1 cellular context compared by ENCODE assay signal in the genomic region with DNA sequence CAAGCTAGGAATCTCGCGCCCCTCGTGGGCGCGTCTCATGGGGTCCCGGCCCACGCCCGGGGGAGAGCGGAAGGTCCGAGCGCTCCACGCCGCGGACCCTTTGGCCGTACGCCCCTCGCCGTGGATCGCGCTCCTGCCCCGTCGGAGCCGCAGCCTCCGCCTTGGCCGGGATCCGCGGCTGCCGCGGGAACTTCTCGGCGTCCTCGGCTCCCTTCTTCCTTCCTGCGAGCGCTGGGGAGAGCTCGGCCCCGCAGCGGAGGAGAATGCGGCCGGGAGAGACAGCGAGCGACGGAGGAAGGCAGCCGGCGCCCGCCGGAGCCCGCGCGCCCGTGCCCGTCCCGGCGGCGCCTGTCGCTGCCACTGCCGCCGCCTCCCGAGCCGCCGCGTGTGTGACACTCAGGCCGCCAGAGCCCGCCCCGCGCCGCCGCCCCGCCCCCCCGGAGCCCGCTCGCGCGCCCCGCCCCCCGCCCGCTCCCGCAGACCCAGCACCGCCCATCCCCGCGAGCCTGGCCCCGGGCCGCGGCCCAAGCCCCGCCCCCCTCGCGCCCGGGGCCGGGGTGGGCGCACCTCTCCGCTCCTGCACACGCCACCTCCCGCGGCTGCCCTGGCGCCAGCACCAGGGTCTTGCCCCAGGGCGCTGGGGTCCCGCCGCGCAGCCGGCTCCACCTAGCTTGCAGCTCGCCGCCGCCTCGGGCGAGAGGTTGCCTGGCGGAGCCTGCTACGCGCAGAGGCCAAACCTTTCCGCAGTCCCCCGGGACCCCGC.
TF ChIP-seq lines count a peak whose summit lies in the region.

A gene with protein sequence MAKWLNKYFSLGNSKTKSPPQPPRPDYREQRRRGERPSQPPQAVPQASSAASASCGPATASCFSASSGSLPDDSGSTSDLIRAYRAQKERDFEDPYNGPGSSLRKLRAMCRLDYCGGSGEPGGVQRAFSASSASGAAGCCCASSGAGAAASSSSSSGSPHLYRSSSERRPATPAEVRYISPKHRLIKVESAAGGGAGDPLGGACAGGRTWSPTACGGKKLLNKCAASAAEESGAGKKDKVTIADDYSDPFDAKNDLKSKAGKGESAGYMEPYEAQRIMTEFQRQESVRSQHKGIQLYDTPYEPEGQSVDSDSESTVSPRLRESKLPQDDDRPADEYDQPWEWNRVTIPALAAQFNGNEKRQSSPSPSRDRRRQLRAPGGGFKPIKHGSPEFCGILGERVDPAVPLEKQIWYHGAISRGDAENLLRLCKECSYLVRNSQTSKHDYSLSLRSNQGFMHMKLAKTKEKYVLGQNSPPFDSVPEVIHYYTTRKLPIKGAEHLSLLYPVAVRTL (minus strand): TSS at position 362 of the 763 bp plus-strand sequence. CDS start 582 bp downstream, outside the sequence.

TF ChIP-seq in HepG2, 621 proteins besides CTCF, POLR2A, EP300 and RAD21 (continued from another document and continues in another):
- 0 out of 2 replicates have a peak, but pooled peaks have one; percentile 32 for TF ChIP-seq ISL2 (CRISPR knock-in tag; IDR thresholded peaks at IDR 0.05)
- no peak for TF ChIP-seq FOXA1 (IDR thresholded peaks at IDR 0.05)
- no peak for TF ChIP-seq FOXA1 (CRISPR knock-in tag; IDR thresholded peaks at IDR 0.05)
- 0 out of 2 replicates have a peak, but pooled peaks have one; percentile 31 for TF ChIP-seq UBTF (CRISPR knock-in tag; IDR thresholded peaks at IDR 0.05)
- TF ChIP-seq PAF1 (CRISPR knock-in tag; IDR thresholded peaks at IDR 0.05) = no peak
- TF ChIP-seq IRF9 (CRISPR knock-in tag; IDR thresholded peaks at IDR 0.05; ENCODE audit: borderline replicate concordance) = 0 out of 2 replicates have a peak, but pooled peaks have one; percentile 8
- no peak for TF ChIP-seq CENPX (CRISPR knock-in tag; IDR thresholded peaks at IDR 0.05)
- TF ChIP-seq ZBTB21 (CRISPR knock-in tag; IDR thresholded peaks at IDR 0.05) = no peak
- no peak for TF ChIP-seq ZNF503 (CRISPR knock-in tag; IDR thresholded peaks at IDR 0.05)
- TF ChIP-seq, protein P1, sequence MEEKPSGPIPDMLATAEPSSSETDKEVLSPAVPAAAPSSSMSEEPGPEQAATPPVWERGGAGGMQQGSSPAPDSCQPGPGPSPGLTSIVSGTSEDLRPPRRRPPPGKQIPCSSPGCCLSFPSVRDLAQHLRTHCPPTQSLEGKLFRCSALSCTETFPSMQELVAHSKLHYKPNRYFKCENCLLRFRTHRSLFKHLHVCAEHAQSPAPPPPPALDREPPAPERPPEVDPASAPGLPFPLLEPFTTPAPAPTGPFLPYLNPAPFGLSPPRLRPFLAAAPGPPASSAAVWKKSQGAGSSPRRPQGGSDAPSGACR (CRISPR knock-in tag; IDR thresholded peaks at IDR 0.05) = no peak
- TF ChIP-seq, protein P2, sequence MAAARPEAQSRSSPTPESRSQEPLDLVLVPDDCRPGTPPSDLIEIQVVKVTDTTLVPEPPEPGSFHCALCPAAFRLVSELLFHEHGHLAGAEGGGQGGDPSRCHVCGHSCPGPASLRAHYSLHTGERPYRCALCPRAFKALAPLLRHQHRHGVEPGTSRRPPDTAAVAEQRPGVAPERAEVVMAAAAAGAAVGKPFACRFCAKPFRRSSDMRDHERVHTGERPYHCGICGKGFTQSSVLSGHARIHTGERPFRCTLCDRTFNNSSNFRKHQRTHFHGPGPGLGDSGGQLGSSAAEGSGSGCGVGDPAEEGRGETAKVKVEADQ (CRISPR knock-in tag; IDR thresholded peaks at IDR 0.05; ENCODE audit: borderline replicate concordance) = 0 out of 2 replicates have a peak, but pooled peaks have one; percentile 33
- 0 out of 2 replicates have a peak, but pooled peaks have one; percentile 6 for TF ChIP-seq ZNF230 (CRISPR knock-in tag; IDR thresholded peaks at IDR 0.05)
- 0 out of 2 replicates have a peak, but pooled peaks have one; percentile 51 for TF ChIP-seq HNRNPL (IDR thresholded peaks at IDR 0.05; ENCODE audit: low read depth, low read length)
- no peak for TF ChIP-seq SRY (CRISPR knock-in tag; IDR thresholded peaks at IDR 0.05)
- peak; percentile 46; the same call in 1 of the 2 replicates for TF ChIP-seq ETV6 (CRISPR knock-in tag; conservative IDR thresholded peaks at IDR 0.05)
- TF ChIP-seq ZNF567 (CRISPR knock-in tag; IDR thresholded peaks at IDR 0.05; ENCODE audit: borderline replicate concordance) = no peak
- TF ChIP-seq RELA (CRISPR knock-in tag; IDR thresholded peaks at IDR 0.05) = 0 out of 2 replicates have a peak, but pooled peaks have one; percentile 43
- no peak for TF ChIP-seq ZNF660 (CRISPR knock-in tag; IDR thresholded peaks at IDR 0.05; ENCODE audit: borderline replicate concordance, low read depth)
- TF ChIP-seq TCF12 (IDR thresholded peaks at IDR 0.05) = no peak
- no peak for TF ChIP-seq TCF12 (CRISPR knock-in tag; IDR thresholded peaks at IDR 0.05)
- TF ChIP-seq ARID5B (CRISPR knock-in tag; IDR thresholded peaks at IDR 0.05) = 0 out of 2 replicates have a peak, but pooled peaks have one; percentile 8
- no peak for TF ChIP-seq ZZZ3 (CRISPR knock-in tag; IDR thresholded peaks at IDR 0.05; ENCODE audit: borderline replicate concordance)
- 0 out of 2 replicates have a peak, but pooled peaks have one; percentile 23 for TF ChIP-seq ZNF224 (CRISPR knock-in tag; IDR thresholded peaks at IDR 0.05)
- TF ChIP-seq, protein P3, sequence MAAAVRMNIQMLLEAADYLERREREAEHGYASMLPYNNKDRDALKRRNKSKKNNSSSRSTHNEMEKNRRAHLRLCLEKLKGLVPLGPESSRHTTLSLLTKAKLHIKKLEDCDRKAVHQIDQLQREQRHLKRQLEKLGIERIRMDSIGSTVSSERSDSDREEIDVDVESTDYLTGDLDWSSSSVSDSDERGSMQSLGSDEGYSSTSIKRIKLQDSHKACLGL (CRISPR knock-in tag; IDR thresholded peaks at IDR 0.05) = no peak; the same call in 1 of the 2 replicates
- TF ChIP-seq, protein P4, sequence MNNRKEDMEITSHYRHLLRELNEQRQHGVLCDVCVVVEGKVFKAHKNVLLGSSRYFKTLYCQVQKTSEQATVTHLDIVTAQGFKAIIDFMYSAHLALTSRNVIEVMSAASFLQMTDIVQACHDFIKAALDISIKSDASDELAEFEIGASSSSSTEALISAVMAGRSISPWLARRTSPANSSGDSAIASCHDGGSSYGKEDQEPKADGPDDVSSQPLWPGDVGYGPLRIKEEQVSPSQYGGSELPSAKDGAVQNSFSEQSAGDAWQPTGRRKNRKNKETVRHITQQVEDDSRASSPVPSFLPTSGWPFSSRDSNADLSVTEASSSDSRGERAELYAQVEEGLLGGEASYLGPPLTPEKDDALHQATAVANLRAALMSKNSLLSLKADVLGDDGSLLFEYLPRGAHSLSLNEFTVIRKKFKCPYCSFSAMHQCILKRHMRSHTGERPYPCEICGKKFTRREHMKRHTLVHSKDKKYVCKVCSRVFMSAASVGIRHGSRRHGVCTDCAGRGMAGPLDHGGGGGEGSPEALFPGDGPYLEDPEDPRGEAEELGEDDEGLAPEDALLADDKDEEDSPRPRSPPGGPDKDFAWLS (CRISPR knock-in tag; IDR thresholded peaks at IDR 0.05; ENCODE audit: borderline replicate concordance) = no peak
- peak; percentile 36; the same call in 1 of the 2 replicates for TF ChIP-seq NCOA2 (CRISPR knock-in tag; IDR thresholded peaks at IDR 0.05)
- 0 out of 2 replicates have a peak, but pooled peaks have one; percentile 71 for TF ChIP-seq MED13 (CRISPR knock-in tag; IDR thresholded peaks at IDR 0.05)
- TF ChIP-seq KLF12 (CRISPR knock-in tag; IDR thresholded peaks at IDR 0.05; ENCODE audit: borderline replicate concordance) = no peak
- TF ChIP-seq, protein P5, sequence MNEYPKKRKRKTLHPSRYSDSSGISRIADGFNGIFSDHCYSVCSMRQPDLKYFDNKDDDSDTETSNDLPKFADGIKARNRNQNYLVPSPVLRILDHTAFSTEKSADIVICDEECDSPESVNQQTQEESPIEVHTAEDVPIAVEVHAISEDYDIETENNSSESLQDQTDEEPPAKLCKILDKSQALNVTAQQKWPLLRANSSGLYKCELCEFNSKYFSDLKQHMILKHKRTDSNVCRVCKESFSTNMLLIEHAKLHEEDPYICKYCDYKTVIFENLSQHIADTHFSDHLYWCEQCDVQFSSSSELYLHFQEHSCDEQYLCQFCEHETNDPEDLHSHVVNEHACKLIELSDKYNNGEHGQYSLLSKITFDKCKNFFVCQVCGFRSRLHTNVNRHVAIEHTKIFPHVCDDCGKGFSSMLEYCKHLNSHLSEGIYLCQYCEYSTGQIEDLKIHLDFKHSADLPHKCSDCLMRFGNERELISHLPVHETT (CRISPR knock-in tag; conservative IDR thresholded peaks at IDR 0.05) = no peak
- TF ChIP-seq, protein P6, sequence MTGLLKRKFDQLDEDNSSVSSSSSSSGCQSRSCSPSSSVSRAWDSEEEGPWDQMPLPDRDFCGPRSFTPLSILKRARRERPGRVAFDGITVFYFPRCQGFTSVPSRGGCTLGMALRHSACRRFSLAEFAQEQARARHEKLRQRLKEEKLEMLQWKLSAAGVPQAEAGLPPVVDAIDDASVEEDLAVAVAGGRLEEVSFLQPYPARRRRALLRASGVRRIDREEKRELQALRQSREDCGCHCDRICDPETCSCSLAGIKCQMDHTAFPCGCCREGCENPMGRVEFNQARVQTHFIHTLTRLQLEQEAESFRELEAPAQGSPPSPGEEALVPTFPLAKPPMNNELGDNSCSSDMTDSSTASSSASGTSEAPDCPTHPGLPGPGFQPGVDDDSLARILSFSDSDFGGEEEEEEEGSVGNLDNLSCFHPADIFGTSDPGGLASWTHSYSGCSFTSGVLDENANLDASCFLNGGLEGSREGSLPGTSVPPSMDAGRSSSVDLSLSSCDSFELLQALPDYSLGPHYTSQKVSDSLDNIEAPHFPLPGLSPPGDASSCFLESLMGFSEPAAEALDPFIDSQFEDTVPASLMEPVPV (CRISPR knock-in tag; IDR thresholded peaks at IDR 0.05) = peak; percentile 26; the same call in 1 of the 2 replicates
- TF ChIP-seq ZFY (CRISPR knock-in tag; IDR thresholded peaks at IDR 0.05) = peak; percentile 56
- no peak for TF ChIP-seq MBNL3 (CRISPR knock-in tag; conservative IDR thresholded peaks at IDR 0.05)
- TF ChIP-seq IKZF1 (IDR thresholded peaks at IDR 0.05) = no peak
- TF ChIP-seq NR2F6 (IDR thresholded peaks at IDR 0.05) = no peak
- TF ChIP-seq NR2F6 (CRISPR knock-in tag; IDR thresholded peaks at IDR 0.05) = no peak
- no peak for TF ChIP-seq PITX1 (CRISPR knock-in tag; IDR thresholded peaks at IDR 0.05)
